Comparison of ENCODE assay signal across 23 cellular contexts in genomic region chr22:50708474-50708873, GRCh38. TPM values are rescaled to one million over a fixed set of nuclear protein-coding genes. Genes with fewer than 3 reads are reported as not detected.
"Had no signal": no experiment of that assay in that cellular context is flagged by ENCODE, and none has a peak within 500 bp of the region (broad histone marks: within the 10 kb centered on the region; RNA-seq: fewer than 3 reads in every experiment).

No MANE protein-coding gene starts in this region.

- DNase-seq: IMR-90, Karpas-422, KG1, MG63, NCI-H1092, NCI-H1105 treated with DMSO at 0.1 percent for 48 hours, NCI-H1417 treated with DMSO at 0.1 percent for 48 hours, NCI-H146, NCI-H1694 treated with DMSO at 0.1 percent for 48 hours, NCI-H1930, NCI-H2081, NCI-H2107, NCI-H2227 treated with DMSO at 0.1 percent for 48 hours, NCI-H510A, NCI-H524 treated with DMSO at 0.1 percent for 48 hours, NCI-H69, NCI-H774, RPMI8226, SIG-M5, SK-N-SH, SW 1271 had no signal

RNA-seq across cellular contexts. Expression of gene ACR, which starts 29.5 kb away (rescaled TPM):
- total RNA-seq: HT-29, IMR-90, SJSA1 had no signal

RNA-seq across cellular contexts. Expression of gene SHANK3, which starts 35.9 kb away (rescaled TPM):
- total RNA-seq: HT-29 had no signal
